ENCODE assay signal across 8 cellular contexts in the genomic region with DNA sequence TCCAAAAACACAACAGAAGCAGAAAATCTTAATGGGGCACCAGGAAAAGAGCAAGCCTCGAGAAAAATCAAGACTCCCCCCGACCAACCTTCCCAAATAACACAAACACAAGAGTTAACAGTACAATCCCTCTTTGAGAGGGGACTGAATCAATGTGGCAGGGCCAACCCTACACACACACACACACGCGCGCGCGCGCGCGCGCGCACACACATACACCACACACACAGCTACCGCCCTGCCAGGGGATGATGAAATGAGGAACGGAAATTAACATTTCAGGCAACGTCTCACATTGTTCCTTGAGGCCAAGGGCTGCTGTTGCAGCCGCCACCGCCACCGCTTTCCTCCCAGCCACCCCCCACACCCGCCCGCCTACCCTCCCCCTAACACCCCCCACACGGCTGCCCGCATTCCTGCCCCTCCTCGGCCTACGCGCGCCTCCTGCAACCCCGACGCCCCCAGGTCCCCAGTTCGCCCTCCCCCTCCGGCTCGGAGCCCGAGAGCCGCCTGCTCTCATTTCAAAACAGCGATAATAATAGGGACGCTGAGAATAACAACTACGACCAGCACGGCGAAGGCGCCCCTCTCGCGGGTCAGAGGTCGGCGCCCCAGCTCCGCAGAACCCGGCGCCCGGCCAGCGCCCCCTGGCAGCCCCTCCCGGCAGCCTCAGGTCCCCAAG. TPM values are rescaled to one million over a fixed set of nuclear protein-coding genes. Genes with fewer than 3 reads are reported as not detected.
DNase-seq lines count a peak whose midpoint lies in the region; ATAC-seq, FAIRE-seq and TF ChIP-seq lines count a peak whose summit lies in the region.

No MANE protein-coding gene starts in this region.

- H3K9me3 ChIP-seq in K562 (replicated peaks; ENCODE audit: control insufficient read depth, insufficient read depth, low read depth, low read length) (no peaks in the 10 kb centered on the region), sigmoid colon (no peaks in the 10 kb centered on the region)

- TF ChIP-seq POLR2A in K562 (conservative IDR thresholded peaks at IDR 0.05) (peak; percentile 58), sigmoid colon (IDR thresholded peaks at IDR 0.05) (no peak)

- peak; percentile 74 for FAIRE-seq in K562 (lab: Jason Lieb, UNC)

- H3K27ac ChIP-seq in K562 (ENCODE audit: extremely low read depth, low read depth, low read length) (peak overlapping the region; percentile 77), sigmoid colon (peak overlapping the region; percentile 95 to 100 (median 98))

- DNase-seq in AG08396 (ENCODE audit: low spot score) (peak; percentile 86), NCI-H1048 (lab: John Stamatoyannopoulos, UW) (peak; percentile 13), UCSD-AML1 (lab: John Stamatoyannopoulos, UW; ENCODE audit: unreplicated experiment) (peak; percentile 90), K562 (ENCODE audit: extremely low read depth in 1 of 4, low spot score in 3 of 4) (peak; percentile 67 to 93 (median 72)), sigmoid colon (peak; percentile 95)

- ATAC-seq in GM18867 (IDR thresholded peaks at IDR 0.05; ENCODE audit: unreplicated experiment) (peak; percentile 20), K562 (peak; percentile 61), GM18520 (IDR thresholded peaks at IDR 0.05; ENCODE audit: unreplicated experiment) (no peak)

- H3K9me1 ChIP-seq in K562 (ENCODE audit: control insufficient read depth, insufficient read depth, low read length): no peaks in the 10 kb centered on the region

- H3K27me3 ChIP-seq in K562 (ENCODE audit: control insufficient read depth in 2 of 2, insufficient read depth in 2 of 2, low read length in 2 of 2) (no peaks in the 10 kb centered on the region), sigmoid colon (no peaks in the 10 kb centered on the region)

- H2AFZ ChIP-seq in K562 (ENCODE audit: low read depth, low read length): no peak overlapping the region

- H3K9ac ChIP-seq in K562 (ENCODE audit: insufficient read depth in 1 of 2, low read depth in 2 of 2, low read length in 2 of 2): peak overlapping the region; percentile 84 to 92

- CTCF ChIA-PET in K562 (lab: Yijun Ruan, JAX; ENCODE audit: low intra/inter-chr PET ratio): interaction anchor here (0.6 kb wide), 1 partner anchor 8 kb away, joined by 7 read pairs; no protein-coding TSS in a partner anchor

- H3K4me3 ChIP-seq in K562: peak overlapping the region; percentile 97
- peak overlapping the region; percentile 68 for H3K4me3 ChIP-seq in iPS-11a (ENCODE audit: low read depth, low read length)
- peak overlapping the region; percentile 69 to 98 (median 94) for H3K4me3 ChIP-seq in sigmoid colon

- WGBS in K562 (ENCODE audit: insufficient coverage, low coverage, missing lambda C conversion rate): 0% methylated on average over 24 of the region's 49 CpGs
- 0 to 1% methylated on average over 49 of the region's 49 CpGs for WGBS in sigmoid colon, 2 donors

- in situ Hi-C loops in K562 (cut with MboI): no loop called here

- POLR2A ChIA-PET in K562 (lab: Yijun Ruan, JAX): interaction anchor here (0.6 to 2.0 kb wide), 11 partner anchors 9 to 196 kb away, joined by 3 to 10 read pairs (median 5); no protein-coding TSS in a partner anchor

- no TSS peak for BruUV-seq in K562 (replicated peaks; lab: Mats Ljungman, UMichigan)

- H3K36me3 ChIP-seq in K562 (ENCODE audit: control insufficient read depth, insufficient read depth, low read length): peaks cover 24% of the 10 kb centered on the region
- H3K36me3 ChIP-seq in sigmoid colon: no peaks in the 10 kb centered on the region

- H4K20me1 ChIP-seq in K562 (replicated peaks; ENCODE audit: control insufficient read depth, insufficient read depth, low read length): peaks cover 39% of the 10 kb centered on the region

- H3K79me2 ChIP-seq in K562 (ENCODE audit: control insufficient read depth, insufficient read depth, low read length): peaks cover 85% of the 10 kb centered on the region

- peak; percentile 18 to 29; a peak in 1 of 4 replicates for TF ChIP-seq RAD21 in K562 (CRISPR knock-in tag; conservative IDR thresholded peaks at IDR 0.05 in 1 of 2, IDR thresholded peaks at IDR 0.05 in 1 of 2)

- H3K4me2 ChIP-seq in K562 (ENCODE audit: insufficient read depth, low read length): peak overlapping the region; percentile 76

- intact Hi-C loops in K562 (cut with micrococcal nuclease) (loop anchor here (1.0 to 5.0 kb wide), 2 partner anchors 16 to 157 kb away; no protein-coding TSS in a partner anchor), sigmoid colon (cut with DNase I) (loop anchor here (5.0 kb wide), 1 partner anchor 157 kb away; no protein-coding TSS in a partner anchor)

- TF ChIP-seq CTCF in K562 (IDR thresholded peaks at IDR 0.05 in 2 of 3, conservative IDR thresholded peaks at IDR 0.05 in 1 of 3; ENCODE audit: insufficient read depth in 2 of 3, low read depth in 1 of 3, low read length in 3 of 3) (peak in 2 of 3 experiments; percentile 33 to 34; a peak in 2 of 6 replicates), sigmoid colon (IDR thresholded peaks at IDR 0.05) (peak in 2 of 4 experiments; percentile 34 to 56)

- H3K4me1 ChIP-seq in K562 (replicated peaks in 1 of 2; ENCODE audit: control insufficient read depth in 2 of 2, insufficient read depth in 2 of 2, low read length in 2 of 2) (peaks cover 35 to 38% of the 10 kb centered on the region in 2 experiments), sigmoid colon (peaks cover 0 to 63% (median 56%) of the 10 kb centered on the region in 4 donors)

- TF ChIP-seq EP300 in K562 (IDR thresholded peaks at IDR 0.05; ENCODE audit: low read length): peak; percentile 54
- no peak for TF ChIP-seq EP300 in sigmoid colon (IDR thresholded peaks at IDR 0.05)

TF ChIP-seq in K562, 482 proteins besides CTCF, POLR2A, EP300 and RAD21 (continues in another document):
- TF ChIP-seq HLTF (IDR thresholded peaks at IDR 0.05) (peak; percentile 73; the same call in 1 of the 2 replicates), ZNF589 (CRISPR knock-in tag; IDR thresholded peaks at IDR 0.05; ENCODE audit: low read depth) (no peak)

RNA-seq across cellular contexts. Expression of gene ANKRD11, which starts 1.2 kb away (rescaled TPM):
- 521 and 557 TPM in 2 replicates for total RNA-seq in K562 (2011; cell fraction: chromatin; rRNA removed; ENCODE audit: low replicate concordance)
- total RNA-seq in K562 (2011; cell fraction: nucleolus; rRNA removed): 219 and 271 TPM in 2 replicates
- 280 and 307 TPM in 2 replicates for total RNA-seq in K562 (2011; cell fraction: nucleoplasm; rRNA removed)
- total RNA-seq in K562 (2014; rRNA removed) (49.2 and 58.7 TPM in 2 replicates), K562 (2014; rRNA removed; fragmentation: Illumina TruSeq; extraction: Trizol) (25.4 and 31.7 TPM in 2 replicates), K562 (2015; rRNA removed; fragmentation: Illumina TruSeq; extraction: Trizol) (26.9 and 27.6 TPM in 2 replicates), K562 (2021) (114 and 126 TPM in 2 replicates), sigmoid colon (100 to 1,000 TPM in 1 of 4 donors, 10 to 100 TPM in 3; 42.6 to 161 (median 48.8) TPM)
- polyA plus RNA-seq in K562 (2011; rRNA removed) (24.1 and 24.5 TPM in 2 replicates), K562 (2014; fragmentation: Illumina TruSeq; extraction: Trizol) (41.9 and 66.8 TPM in 2 replicates), K562 (2014; fragmentation: Nextera tagmentation; extraction: Ambion mirVana) (1 to 10 TPM; 4.7 to 5.4 TPM), K562 (2014; rRNA removed) (75.6 and 83.7 TPM in 2 replicates), sigmoid colon (10 to 100 TPM; 30.6 to 96.8 (median 37.0) TPM)
- polyA plus RNA-seq in K562 (2011; cell fraction: cytosol; rRNA removed): 24.1 and 43.3 TPM in 2 replicates
- polyA plus RNA-seq in K562 (2011; cell fraction: nucleus; rRNA removed): 82.4 and 115 TPM in 2 replicates
- 58.0 and 101 TPM in 2 replicates for polyA plus RNA-seq in K562 (2012)
- 22.7 and 27.7 TPM in 2 replicates for polyA minus RNA-seq in K562 (2011; rRNA and poly(A)+ RNA removed)
- 41.4 and 57.3 TPM in 2 replicates for polyA minus RNA-seq in K562 (2011; cell fraction: cytosol; rRNA and poly(A)+ RNA removed)
- polyA minus RNA-seq in K562 (2011; cell fraction: nucleus; rRNA and poly(A)+ RNA removed): 37.2 and 51.5 TPM in 2 replicates

RNA-seq across cellular contexts. Expression of gene SPG7, which starts 19.0 kb away (rescaled TPM):
- 538 and 821 TPM in 2 replicates for total RNA-seq in K562 (2011; cell fraction: chromatin; rRNA removed; ENCODE audit: low replicate concordance)
- 360 and 372 TPM in 2 replicates for total RNA-seq in K562 (2011; cell fraction: nucleolus; rRNA removed)
- 370 and 431 TPM in 2 replicates for total RNA-seq in K562 (2011; cell fraction: nucleoplasm; rRNA removed)
- total RNA-seq in K562 (2014; rRNA removed) (67.4 and 136 TPM in 2 replicates), K562 (2014; rRNA removed; fragmentation: Illumina TruSeq; extraction: Trizol) (37.3 and 41.2 TPM in 2 replicates), K562 (2015; rRNA removed; fragmentation: Illumina TruSeq; extraction: Trizol) (51.9 and 55.5 TPM in 2 replicates), K562 (2021) (74.8 and 75.4 TPM in 2 replicates), sigmoid colon (100 to 1,000 TPM in 2 of 4 donors, 10 to 100 TPM in 2; 69.4 to 211 (median 113) TPM)
- polyA plus RNA-seq in K562 (2011; rRNA removed) (44.2 and 53.2 TPM in 2 replicates), K562 (2014; fragmentation: Illumina TruSeq; extraction: Trizol) (49.2 and 49.4 TPM in 2 replicates), K562 (2014; fragmentation: Nextera tagmentation; extraction: Ambion mirVana) (1 to 10 TPM; 5.8 to 7.0 TPM), K562 (2014; rRNA removed) (62.6 and 89.1 TPM in 2 replicates), sigmoid colon (100 to 1,000 TPM in 1 of 3 donors, 10 to 100 TPM in 2; 27.7 to 110 (median 33.6) TPM)
- 33.7 and 35.7 TPM in 2 replicates for polyA plus RNA-seq in K562 (2011; cell fraction: cytosol; rRNA removed)
- 243 and 279 TPM in 2 replicates for polyA plus RNA-seq in K562 (2011; cell fraction: nucleus; rRNA removed)
- 41.5 and 49.6 TPM in 2 replicates for polyA plus RNA-seq in K562 (2012)
- polyA minus RNA-seq in K562 (2011; rRNA and poly(A)+ RNA removed): 44.3 and 53.3 TPM in 2 replicates
- polyA minus RNA-seq in K562 (2011; cell fraction: cytosol; rRNA and poly(A)+ RNA removed): 30.5 and 50.1 TPM in 2 replicates
- polyA minus RNA-seq in K562 (2011; cell fraction: nucleus; rRNA and poly(A)+ RNA removed): 79.4 and 87.9 TPM in 2 replicates

Comparison
In these comparisons a context has a peak if more than half of its experiments do, and no peak if none do; other contexts are left out.
1. DNase-seq: peak in every context shown above with its lines; median percentile 95 in sigmoid colon; 90 in UCSD-AML1; 86 in AG08396; 72 in K562; 13 in NCI-H1048.